In the genomic region with DNA sequence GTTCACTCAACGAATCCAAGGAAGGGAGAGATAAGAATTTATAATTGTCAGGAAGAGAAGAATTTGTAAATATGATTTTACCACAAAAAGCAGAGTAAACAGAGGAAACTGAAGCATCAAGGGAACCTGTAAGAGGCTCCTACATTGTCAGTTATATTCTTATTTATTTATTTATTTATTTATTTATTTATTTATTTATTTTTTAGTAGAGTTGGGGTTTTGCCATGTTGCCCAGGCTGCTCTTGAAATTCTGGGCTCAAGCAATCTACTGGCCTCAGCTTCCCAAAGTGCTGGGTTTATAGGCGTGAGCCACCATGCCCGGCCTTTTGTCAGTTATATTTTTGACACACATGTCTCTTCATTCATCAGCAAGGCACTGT, we compare ENCODE assay signal across 28 cellular contexts. TPM values are rescaled to one million over a fixed set of nuclear protein-coding genes. Genes with fewer than 3 reads are reported as not detected.
DNase-seq lines count a peak whose midpoint lies in the region; ATAC-seq and TF ChIP-seq lines count a peak whose summit lies in the region.
"Had no signal": no experiment of that assay in that cellular context is flagged by ENCODE, and none has a peak within 500 bp of the region (broad histone marks: within the 10 kb centered on the region; RNA-seq: fewer than 3 reads in every experiment).

No MANE protein-coding gene starts in this region.

- H3K4me1 ChIP-seq in spleen = peaks cover 0 to 36% (median 29%) of the 10 kb centered on the region in 6 donors
- H3K4me1 ChIP-seq: foreskin keratinocyte had no signal

- H3K36me3 ChIP-seq in spleen = no peaks in the 10 kb centered on the region

- H3K36me3 Mint-ChIP-seq in IgD-negative memory B cell = no peaks in the 10 kb centered on the region
- no peaks in the 10 kb centered on the region for H3K36me3 Mint-ChIP-seq in CD4-positive, alpha-beta T cell (ENCODE audit: low read depth)
- H3K36me3 Mint-ChIP-seq: activated CD4-positive, alpha-beta memory T cell treated with anti-CD3 and anti-CD28 coated beads for 36 hours; WTC11 had no signal

- H3K4me3 ChIP-seq in spleen = peak overlapping the region in 1 of 8 donors; percentile 26

- TF ChIP-seq CTCF in spleen (IDR thresholded peaks at IDR 0.05 in 8 of 11, conservative IDR thresholded peaks at IDR 0.05 in 3 of 11) = no peak
- no peak for TF ChIP-seq CTCF in CD4-positive, alpha-beta T cell (IDR thresholded peaks at IDR 0.05)

- peaks cover 0 to 3% (median 0%) of the 10 kb centered on the region in 7 donors for H3K27me3 ChIP-seq in spleen (replicated peaks in 1 of 7)
- no peaks in the 10 kb centered on the region for H3K27me3 ChIP-seq in CD4-positive, alpha-beta T cell (ENCODE audit: control insufficient read depth, insufficient read depth, low read length)
- H3K27me3 ChIP-seq: foreskin keratinocyte had no signal

- H3K27ac ChIP-seq in spleen = peak overlapping the region in 6 of 8 donors; percentile 29 to 65 (median 50)
- H3K27ac ChIP-seq in CD4-positive, alpha-beta T cell (ENCODE audit: low read depth, low read length) = no peak overlapping the region
- H3K27ac ChIP-seq: epithelial cell of prostate, foreskin keratinocyte had no signal

- peak; percentile 12 for ATAC-seq in GM19043 (IDR thresholded peaks at IDR 0.05; ENCODE audit: low read depth, unreplicated experiment)
- peak; percentile 7 for ATAC-seq in HG02798 (IDR thresholded peaks at IDR 0.05; ENCODE audit: poor library complexity, unreplicated experiment)
- ATAC-seq in CD4-positive, alpha-beta T cell (ENCODE audit: poor library complexity) = no peak
- no peak for ATAC-seq in HG02884 (IDR thresholded peaks at IDR 0.05; ENCODE audit: unreplicated experiment)
- ATAC-seq in HG02870 (IDR thresholded peaks at IDR 0.05; ENCODE audit: unreplicated experiment) = no peak
- ATAC-seq: foreskin keratinocyte, SK-N-SH treated with all-trans-retinoic acid at 6 μM for 48 hours, WTC11 had no signal

- peaks cover 27 to 38% (median 31%) of the 10 kb centered on the region in 3 donors for H3K4me1 Mint-ChIP-seq in IgD-negative memory B cell
- H3K4me1 Mint-ChIP-seq in CD4-positive, alpha-beta T cell (ENCODE audit: low read depth) = peaks cover 7% of the 10 kb centered on the region
- H3K4me1 Mint-ChIP-seq: WTC11 had no signal

- H3K9me3 Mint-ChIP-seq in IgD-negative memory B cell = no peaks in the 10 kb centered on the region
- no peaks in the 10 kb centered on the region for H3K9me3 Mint-ChIP-seq in CD4-positive, alpha-beta T cell
- H3K9me3 Mint-ChIP-seq: activated CD4-positive, alpha-beta memory T cell treated with anti-CD3 and anti-CD28 coated beads for 36 hours; central memory CD8-positive, alpha-beta T cell; WTC11 had no signal

- no peaks in the 10 kb centered on the region for H3K27me3 Mint-ChIP-seq in IgD-negative memory B cell
- H3K27me3 Mint-ChIP-seq in CD4-positive, alpha-beta T cell = peaks cover 27% of the 10 kb centered on the region
- H3K27me3 Mint-ChIP-seq: central memory CD8-positive, alpha-beta T cell had no signal

- H3K4me3 Mint-ChIP-seq in IgD-negative memory B cell = peak overlapping the region; percentile 2 to 82 (median 58)
- H3K4me3 Mint-ChIP-seq in CD4-positive, alpha-beta T cell = no peak overlapping the region
- H3K4me3 Mint-ChIP-seq: activated CD4-positive, alpha-beta memory T cell treated with anti-CD3 and anti-CD28 coated beads for 36 hours; central memory CD8-positive, alpha-beta T cell; WTC11 had no signal

- H3K9me3 ChIP-seq in spleen = no peaks in the 10 kb centered on the region
- H3K9me3 ChIP-seq in CD4-positive, alpha-beta T cell (ENCODE audit: control insufficient read depth, low read length) = no peaks in the 10 kb centered on the region

- peak overlapping the region; percentile 2 to 54 (median 11) for H3K27ac Mint-ChIP-seq in IgD-negative memory B cell
- H3K27ac Mint-ChIP-seq in CD4-positive, alpha-beta T cell = no peak overlapping the region
- H3K27ac Mint-ChIP-seq: activated CD4-positive, alpha-beta memory T cell treated with anti-CD3 and anti-CD28 coated beads for 36 hours; WTC11 had no signal

- 29 to 68% (median 57%) methylated on average over 3 of the region's 3 CpGs for WGBS in spleen, 5 donors

- POLR2A ChIA-PET in CD4-positive, alpha-beta T cell (lab: Charles Lee) = no interaction called here

- no peak for TF ChIP-seq POLR2A in spleen (IDR thresholded peaks at IDR 0.05)

- intact Hi-C loops in spleen (cut with DNase I; ENCODE audit: low total_unique reads) = no loop called here
- intact Hi-C loops in CD4-positive, alpha-beta T cell (cut with DNase I, micrococcal nuclease) = no loop called here
- intact Hi-C loops in head of caudate nucleus (cut with DNase I) = no loop called here

- CTCF ChIA-PET in CD4-positive, alpha-beta T cell (lab: Charles Lee) = no interaction called here

- DNase-seq in spleen (no peak), head of caudate nucleus (no peak)
- DNase-seq in CD4-positive, alpha-beta T cell = no peak
- DNase-seq: activated CD4-positive, alpha-beta memory T cell treated with anti-CD3 and anti-CD28 coated beads for 36 hours; activated T-cell treated with anti-CD3 and anti-CD28 coated beads for 4 hours; aorta; EL; foreskin keratinocyte; kidney; mesenchymal stem cell; NCI-H1105; NCI-H2081 treated with DMSO at 0.1 percent for 48 hours; NCI-H446 treated with DMSO at 0.1 percent for 48 hours; substantia nigra had no signal

RNA-seq across cellular contexts. Expression of a gene that starts 47.1 kb away (rescaled TPM):
- polyA plus RNA-seq in IgD-negative memory B cell (84.5 TPM), spleen (10 to 100 TPM; 24.0 to 89.6 (median 39.0) TPM)
- total RNA-seq in spleen = 100 to 1,000 TPM in 2 of 7 donors, 10 to 100 TPM in 5; 41.6 to 110 (median 64.1) TPM
- 1 to 10 TPM in 1 of 2 experiments, under 1 TPM in 1; 0.99 to 1.1 TPM for total RNA-seq in CD4-positive, alpha-beta T cell
- total RNA-seq: foreskin keratinocyte, H4, LHCN-M2, osteoblast, WTC11 had no signal
- polyA plus RNA-seq: foreskin keratinocyte had no signal

RNA-seq across cellular contexts. Expression of a gene that starts 55.6 kb away (rescaled TPM):
- polyA plus RNA-seq in IgD-negative memory B cell = 0.06 TPM
- 1 to 10 TPM in 5 of 7 donors, under 1 TPM in 2; 0.26 to 3.8 (median 1.5) TPM for total RNA-seq in spleen
- 1 to 10 TPM; 2.2 to 6.0 (median 4.7) TPM for polyA plus RNA-seq in spleen
- total RNA-seq in CD4-positive, alpha-beta T cell = not detected
- total RNA-seq: activated CD4-positive, alpha-beta memory T cell treated with anti-CD3 and anti-CD28 coated beads for 36 hours; aorta; foreskin keratinocyte; H4; HT1080; kidney; LHCN-M2; osteoblast; urinary bladder; WTC11 had no signal
- polyA plus RNA-seq: aorta, foreskin keratinocyte, urinary bladder had no signal

Comparison
In these comparisons a context has a peak if more than half of its experiments do, and no peak if none do; other contexts are left out.
1. ATAC-seq: peak in GM19043 (single experiment) and HG02798 (single experiment); none in CD4-positive, alpha-beta T cell (single experiment), HG02884 (single experiment) and HG02870 (single experiment).
2. RNA of a gene that starts 47.1 kb away (total RNA-seq): 41.6 to 110 TPM in spleen; 0.99 to 1.1 TPM in CD4-positive, alpha-beta T cell; every median in the first group is over 10 times any median in the second.